In the genomic region with DNA sequence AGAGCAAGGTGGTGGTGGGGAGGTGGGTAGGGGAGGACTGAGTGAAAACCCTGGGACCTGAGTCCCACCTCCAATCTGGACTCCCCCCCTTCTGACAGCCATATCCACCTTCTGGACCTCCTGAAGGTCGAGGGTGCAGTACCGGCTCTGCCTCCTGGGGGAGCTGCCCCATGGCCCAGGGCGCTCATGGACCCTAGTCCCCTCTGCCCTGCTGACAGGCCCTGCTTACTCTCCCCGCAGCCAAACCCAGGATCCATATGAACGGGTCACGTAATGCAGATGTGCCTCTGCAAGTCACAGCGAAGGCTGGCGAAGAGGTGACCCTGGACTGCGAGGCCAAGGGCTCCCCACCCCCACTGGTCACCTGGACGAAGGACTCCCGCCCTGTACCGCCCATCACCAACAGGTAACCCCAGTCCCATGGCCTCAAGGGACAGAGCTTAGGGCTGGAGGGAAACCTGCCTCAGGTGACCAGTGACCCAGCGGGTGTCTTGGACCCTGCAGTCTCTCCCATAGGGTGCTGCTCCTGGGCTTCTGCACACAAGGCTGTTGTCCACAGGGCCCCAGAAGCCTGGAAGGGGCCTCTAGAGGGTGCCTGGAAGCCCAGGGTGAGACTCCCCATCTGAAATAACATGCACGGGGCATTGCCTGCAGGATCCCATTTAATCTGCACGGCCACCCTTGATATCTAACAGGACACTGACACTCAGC, we compare ENCODE assay signal across 7 cellular contexts.
A peak's percentile ranks its signal among the peaks of the same experiment; 100 is the strongest.
DNase-seq lines count a peak whose midpoint lies in the region; ATAC-seq and TF ChIP-seq lines count a peak whose summit lies in the region.

No MANE protein-coding gene starts in this region.

- peak overlapping the region; percentile 56 to 75 (median 68) for H3K27ac ChIP-seq in gastrocnemius medialis

- H3K36me3 ChIP-seq in gastrocnemius medialis = no peaks in the 10 kb centered on the region

- ATAC-seq in gastrocnemius medialis (no peak), HG03571 (IDR thresholded peaks at IDR 0.05; ENCODE audit: unreplicated experiment) (no peak)

- TF ChIP-seq CTCF in GM12865 (IDR thresholded peaks at IDR 0.05; ENCODE audit: insufficient read depth, low read depth, low read length, missing control alignments) (peak; percentile 34), epithelial cell of proximal tubule (conservative IDR thresholded peaks at IDR 0.05; ENCODE audit: low read depth, low read length) (peak; percentile 35), gastrocnemius medialis (IDR thresholded peaks at IDR 0.05 in 4 of 5, conservative IDR thresholded peaks at IDR 0.05 in 1 of 5) (peak in 1 of 5 experiments; percentile 23)

- no peak for TF ChIP-seq POLR2A in gastrocnemius medialis (IDR thresholded peaks at IDR 0.05)

- no peaks in the 10 kb centered on the region for H3K4me1 ChIP-seq in gastrocnemius medialis

- DNase-seq in GM12865 (ENCODE audit: low read depth) (no peak), NCI-H69 (lab: John Stamatoyannopoulos, UW) (peak; percentile 24), epithelial cell of proximal tubule (ENCODE audit: low read depth) (no peak), gastrocnemius medialis (no peak), NCI-H748 treated with DMSO at 0.1 percent for 48 hours (lab: John Stamatoyannopoulos, UW) (no peak), SHP77 (lab: John Stamatoyannopoulos, UW) (no peak)

- peaks cover 48 to 68% (median 55%) of the 10 kb centered on the region in 3 donors for H3K27me3 ChIP-seq in gastrocnemius medialis

- in situ Hi-C loops in gastrocnemius medialis (cut with MboI; ENCODE audit: low sequenced_read_pairs in 4 of 4) = no loop called here

- intact Hi-C loops in gastrocnemius medialis (cut with DNase I; ENCODE audit: low total_unique reads) = no loop called here

- H3K4me3 ChIP-seq in GM12865 (ENCODE audit: low read depth, low read length) (no peak overlapping the region), epithelial cell of proximal tubule (ENCODE audit: low read depth, low read length) (no peak overlapping the region), gastrocnemius medialis (no peak overlapping the region)

- no peaks in the 10 kb centered on the region for H3K9me3 ChIP-seq in gastrocnemius medialis
